Comparison of ENCODE assay signal across 1 cellular context in the genomic region with DNA sequence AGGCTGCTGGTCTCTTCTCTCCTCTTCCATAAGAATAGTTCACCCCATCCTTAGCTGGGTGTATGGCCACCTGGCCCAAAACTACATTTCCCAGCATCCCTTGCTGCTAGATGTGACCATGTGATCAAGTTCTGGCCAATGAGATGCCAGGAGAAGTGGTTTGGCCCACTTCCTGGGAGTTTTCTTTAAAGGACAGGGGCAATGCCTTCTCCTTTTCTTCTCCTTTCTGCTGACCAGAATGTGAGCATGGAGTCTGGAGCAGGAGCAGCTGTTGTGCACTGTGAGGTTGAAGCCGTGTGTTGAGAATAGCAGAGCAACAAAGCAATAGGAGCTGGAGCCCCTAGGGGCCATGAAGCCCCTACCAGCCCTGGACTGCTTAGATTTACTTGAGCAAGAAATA.
TF ChIP-seq lines count a peak whose summit lies in the region.

No MANE protein-coding gene starts in this region.

TF ChIP-seq in HepG2, 621 proteins besides CTCF, POLR2A, EP300 and RAD21 (continued from another document):
- TF ChIP-seq, protein P1, sequence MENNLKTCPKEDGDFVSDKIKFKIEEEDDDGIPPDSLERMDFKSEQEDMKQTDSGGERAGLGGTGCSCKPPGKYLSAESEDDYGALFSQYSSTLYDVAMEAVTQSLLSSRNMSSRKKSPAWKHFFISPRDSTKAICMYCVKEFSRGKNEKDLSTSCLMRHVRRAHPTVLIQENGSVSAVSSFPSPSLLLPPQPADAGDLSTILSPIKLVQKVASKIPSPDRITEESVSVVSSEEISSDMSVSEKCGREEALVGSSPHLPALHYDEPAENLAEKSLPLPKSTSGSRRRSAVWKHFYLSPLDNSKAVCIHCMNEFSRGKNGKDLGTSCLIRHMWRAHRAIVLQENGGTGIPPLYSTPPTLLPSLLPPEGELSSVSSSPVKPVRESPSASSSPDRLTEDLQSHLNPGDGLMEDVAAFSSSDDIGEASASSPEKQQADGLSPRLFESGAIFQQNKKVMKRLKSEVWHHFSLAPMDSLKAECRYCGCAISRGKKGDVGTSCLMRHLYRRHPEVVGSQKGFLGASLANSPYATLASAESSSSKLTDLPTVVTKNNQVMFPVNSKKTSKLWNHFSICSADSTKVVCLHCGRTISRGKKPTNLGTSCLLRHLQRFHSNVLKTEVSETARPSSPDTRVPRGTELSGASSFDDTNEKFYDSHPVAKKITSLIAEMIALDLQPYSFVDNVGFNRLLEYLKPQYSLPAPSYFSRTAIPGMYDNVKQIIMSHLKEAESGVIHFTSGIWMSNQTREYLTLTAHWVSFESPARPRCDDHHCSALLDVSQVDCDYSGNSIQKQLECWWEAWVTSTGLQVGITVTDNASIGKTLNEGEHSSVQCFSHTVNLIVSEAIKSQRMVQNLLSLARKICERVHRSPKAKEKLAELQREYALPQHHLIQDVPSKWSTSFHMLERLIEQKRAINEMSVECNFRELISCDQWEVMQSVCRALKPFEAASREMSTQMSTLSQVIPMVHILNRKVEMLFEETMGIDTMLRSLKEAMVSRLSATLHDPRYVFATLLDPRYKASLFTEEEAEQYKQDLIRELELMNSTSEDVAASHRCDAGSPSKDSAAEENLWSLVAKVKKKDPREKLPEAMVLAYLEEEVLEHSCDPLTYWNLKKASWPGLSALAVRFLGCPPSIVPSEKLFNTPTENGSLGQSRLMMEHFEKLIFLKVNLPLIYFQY (CRISPR knock-in tag; IDR thresholded peaks at IDR 0.05; ENCODE audit: borderline replicate concordance), result peak; percentile 31; the same call in 1 of the 2 replicates
- no peak for TF ChIP-seq HNF4A (CRISPR knock-in tag; IDR thresholded peaks at IDR 0.05)
- no peak for TF ChIP-seq ZNF333 (CRISPR knock-in tag; IDR thresholded peaks at IDR 0.05; ENCODE audit: borderline replicate concordance)
- no peak for TF ChIP-seq ZSCAN25 (CRISPR knock-in tag; IDR thresholded peaks at IDR 0.05)
- TF ChIP-seq FOXA3 (CRISPR knock-in tag; IDR thresholded peaks at IDR 0.05), result no peak
- peak; percentile 70; the same call in 1 of the 2 replicates for TF ChIP-seq ZFX (CRISPR knock-in tag; IDR thresholded peaks at IDR 0.05; ENCODE audit: low read depth)
- no peak for TF ChIP-seq ZFP36L2 (CRISPR knock-in tag; IDR thresholded peaks at IDR 0.05)
- TF ChIP-seq RBFOX2 (IDR thresholded peaks at IDR 0.05; ENCODE audit: low read depth, low read length), result no peak
- no peak for TF ChIP-seq MBNL3 (CRISPR knock-in tag; conservative IDR thresholded peaks at IDR 0.05)
- TF ChIP-seq ZNF724P (CRISPR knock-in tag; IDR thresholded peaks at IDR 0.05; ENCODE audit: borderline replicate concordance), result no peak
- no peak for TF ChIP-seq ZNF274 (CRISPR knock-in tag; IDR thresholded peaks at IDR 0.05)
- no peak for TF ChIP-seq TCF12 (IDR thresholded peaks at IDR 0.05)
- no peak for TF ChIP-seq TCF12 (CRISPR knock-in tag; IDR thresholded peaks at IDR 0.05)
- TF ChIP-seq FOSL2 (CRISPR knock-in tag; IDR thresholded peaks at IDR 0.05), result no peak
- TF ChIP-seq ZNF607 (CRISPR knock-in tag; IDR thresholded peaks at IDR 0.05; ENCODE audit: borderline replicate concordance), result no peak
- no peak for TF ChIP-seq NCOA2 (CRISPR knock-in tag; IDR thresholded peaks at IDR 0.05)
- TF ChIP-seq, protein P2, sequence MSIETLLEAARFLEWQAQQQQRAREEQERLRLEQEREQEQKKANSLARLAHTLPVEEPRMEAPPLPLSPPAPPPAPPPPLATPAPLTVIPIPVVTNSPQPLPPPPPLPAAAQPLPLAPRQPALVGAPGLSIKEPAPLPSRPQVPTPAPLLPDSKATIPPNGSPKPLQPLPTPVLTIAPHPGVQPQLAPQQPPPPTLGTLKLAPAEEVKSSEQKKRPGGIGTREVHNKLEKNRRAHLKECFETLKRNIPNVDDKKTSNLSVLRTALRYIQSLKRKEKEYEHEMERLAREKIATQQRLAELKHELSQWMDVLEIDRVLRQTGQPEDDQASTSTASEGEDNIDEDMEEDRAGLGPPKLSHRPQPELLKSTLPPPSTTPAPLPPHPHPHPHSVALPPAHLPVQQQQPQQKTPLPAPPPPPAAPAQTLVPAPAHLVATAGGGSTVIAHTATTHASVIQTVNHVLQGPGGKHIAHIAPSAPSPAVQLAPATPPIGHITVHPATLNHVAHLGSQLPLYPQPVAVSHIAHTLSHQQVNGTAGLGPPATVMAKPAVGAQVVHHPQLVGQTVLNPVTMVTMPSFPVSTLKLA (IDR thresholded peaks at IDR 0.05), result no peak
- TF ChIP-seq ZNF781 (CRISPR knock-in tag; IDR thresholded peaks at IDR 0.05; ENCODE audit: borderline replicate concordance, not compliant biosample characterization), result no peak
- TF ChIP-seq, protein P3, sequence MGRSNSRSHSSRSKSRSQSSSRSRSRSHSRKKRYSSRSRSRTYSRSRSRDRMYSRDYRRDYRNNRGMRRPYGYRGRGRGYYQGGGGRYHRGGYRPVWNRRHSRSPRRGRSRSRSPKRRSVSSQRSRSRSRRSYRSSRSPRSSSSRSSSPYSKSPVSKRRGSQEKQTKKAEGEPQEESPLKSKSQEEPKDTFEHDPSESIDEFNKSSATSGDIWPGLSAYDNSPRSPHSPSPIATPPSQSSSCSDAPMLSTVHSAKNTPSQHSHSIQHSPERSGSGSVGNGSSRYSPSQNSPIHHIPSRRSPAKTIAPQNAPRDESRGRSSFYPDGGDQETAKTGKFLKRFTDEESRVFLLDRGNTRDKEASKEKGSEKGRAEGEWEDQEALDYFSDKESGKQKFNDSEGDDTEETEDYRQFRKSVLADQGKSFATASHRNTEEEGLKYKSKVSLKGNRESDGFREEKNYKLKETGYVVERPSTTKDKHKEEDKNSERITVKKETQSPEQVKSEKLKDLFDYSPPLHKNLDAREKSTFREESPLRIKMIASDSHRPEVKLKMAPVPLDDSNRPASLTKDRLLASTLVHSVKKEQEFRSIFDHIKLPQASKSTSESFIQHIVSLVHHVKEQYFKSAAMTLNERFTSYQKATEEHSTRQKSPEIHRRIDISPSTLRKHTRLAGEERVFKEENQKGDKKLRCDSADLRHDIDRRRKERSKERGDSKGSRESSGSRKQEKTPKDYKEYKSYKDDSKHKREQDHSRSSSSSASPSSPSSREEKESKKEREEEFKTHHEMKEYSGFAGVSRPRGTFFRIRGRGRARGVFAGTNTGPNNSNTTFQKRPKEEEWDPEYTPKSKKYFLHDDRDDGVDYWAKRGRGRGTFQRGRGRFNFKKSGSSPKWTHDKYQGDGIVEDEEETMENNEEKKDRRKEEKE (IDR thresholded peaks at IDR 0.05), result no peak
- TF ChIP-seq GABPB1 (CRISPR knock-in tag; IDR thresholded peaks at IDR 0.05), result peak; percentile 54; the same call in 1 of the 2 replicates
- TF ChIP-seq, protein P4, sequence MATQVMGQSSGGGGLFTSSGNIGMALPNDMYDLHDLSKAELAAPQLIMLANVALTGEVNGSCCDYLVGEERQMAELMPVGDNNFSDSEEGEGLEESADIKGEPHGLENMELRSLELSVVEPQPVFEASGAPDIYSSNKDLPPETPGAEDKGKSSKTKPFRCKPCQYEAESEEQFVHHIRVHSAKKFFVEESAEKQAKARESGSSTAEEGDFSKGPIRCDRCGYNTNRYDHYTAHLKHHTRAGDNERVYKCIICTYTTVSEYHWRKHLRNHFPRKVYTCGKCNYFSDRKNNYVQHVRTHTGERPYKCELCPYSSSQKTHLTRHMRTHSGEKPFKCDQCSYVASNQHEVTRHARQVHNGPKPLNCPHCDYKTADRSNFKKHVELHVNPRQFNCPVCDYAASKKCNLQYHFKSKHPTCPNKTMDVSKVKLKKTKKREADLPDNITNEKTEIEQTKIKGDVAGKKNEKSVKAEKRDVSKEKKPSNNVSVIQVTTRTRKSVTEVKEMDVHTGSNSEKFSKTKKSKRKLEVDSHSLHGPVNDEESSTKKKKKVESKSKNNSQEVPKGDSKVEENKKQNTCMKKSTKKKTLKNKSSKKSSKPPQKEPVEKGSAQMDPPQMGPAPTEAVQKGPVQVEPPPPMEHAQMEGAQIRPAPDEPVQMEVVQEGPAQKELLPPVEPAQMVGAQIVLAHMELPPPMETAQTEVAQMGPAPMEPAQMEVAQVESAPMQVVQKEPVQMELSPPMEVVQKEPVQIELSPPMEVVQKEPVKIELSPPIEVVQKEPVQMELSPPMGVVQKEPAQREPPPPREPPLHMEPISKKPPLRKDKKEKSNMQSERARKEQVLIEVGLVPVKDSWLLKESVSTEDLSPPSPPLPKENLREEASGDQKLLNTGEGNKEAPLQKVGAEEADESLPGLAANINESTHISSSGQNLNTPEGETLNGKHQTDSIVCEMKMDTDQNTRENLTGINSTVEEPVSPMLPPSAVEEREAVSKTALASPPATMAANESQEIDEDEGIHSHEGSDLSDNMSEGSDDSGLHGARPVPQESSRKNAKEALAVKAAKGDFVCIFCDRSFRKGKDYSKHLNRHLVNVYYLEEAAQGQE (IDR thresholded peaks at IDR 0.05; ENCODE audit: borderline replicate concordance in 1 of 2, low read depth in 1 of 2, low read length in 2 of 2), result no peak
- TF ChIP-seq, protein P5, sequence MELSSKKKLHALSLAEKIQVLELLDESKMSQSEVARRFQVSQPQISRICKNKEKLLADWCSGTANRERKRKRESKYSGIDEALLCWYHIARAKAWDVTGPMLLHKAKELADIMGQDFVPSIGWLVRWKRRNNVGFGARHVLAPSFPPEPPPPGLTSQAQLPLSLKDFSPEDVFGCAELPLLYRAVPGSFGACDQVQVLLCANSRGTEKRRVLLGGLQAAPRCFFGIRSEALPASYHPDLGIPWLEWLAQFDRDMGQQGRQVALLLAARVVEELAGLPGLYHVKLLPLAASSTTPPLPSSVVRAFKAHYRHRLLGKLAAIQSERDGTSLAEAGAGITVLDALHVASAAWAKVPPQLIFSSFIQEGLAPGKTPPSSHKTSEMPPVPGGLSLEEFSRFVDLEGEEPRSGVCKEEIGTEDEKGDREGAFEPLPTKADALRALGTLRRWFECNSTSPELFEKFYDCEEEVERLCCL (CRISPR knock-in tag; IDR thresholded peaks at IDR 0.05; ENCODE audit: borderline replicate concordance), result no peak
- peak; percentile 59 for TF ChIP-seq SUZ12 (IDR thresholded peaks at IDR 0.05; ENCODE audit: low read depth, low read length)
- no peak for TF ChIP-seq ZNF7 (CRISPR knock-in tag; IDR thresholded peaks at IDR 0.05)
- TF ChIP-seq ZNF383 (CRISPR knock-in tag; IDR thresholded peaks at IDR 0.05; ENCODE audit: borderline replicate concordance), result no peak
- no peak for TF ChIP-seq KLF13 (CRISPR knock-in tag; IDR thresholded peaks at IDR 0.05)
- TF ChIP-seq HNRNPLL (IDR thresholded peaks at IDR 0.05; ENCODE audit: low read depth, low read length, poor library complexity, severe bottlenecking), result no peak
- peak; percentile 86 for TF ChIP-seq HCFC1 (IDR thresholded peaks at IDR 0.05; ENCODE audit: low read depth, low read length)
- TF ChIP-seq NFYB (CRISPR knock-in tag; IDR thresholded peaks at IDR 0.05), result peak; percentile 87
- no peak for TF ChIP-seq CREB1 (IDR thresholded peaks at IDR 0.05)
- TF ChIP-seq CREB1 (CRISPR knock-in tag; IDR thresholded peaks at IDR 0.05), result no peak
- no peak for TF ChIP-seq ADNP (CRISPR knock-in tag; IDR thresholded peaks at IDR 0.05)
- TF ChIP-seq, protein P6, sequence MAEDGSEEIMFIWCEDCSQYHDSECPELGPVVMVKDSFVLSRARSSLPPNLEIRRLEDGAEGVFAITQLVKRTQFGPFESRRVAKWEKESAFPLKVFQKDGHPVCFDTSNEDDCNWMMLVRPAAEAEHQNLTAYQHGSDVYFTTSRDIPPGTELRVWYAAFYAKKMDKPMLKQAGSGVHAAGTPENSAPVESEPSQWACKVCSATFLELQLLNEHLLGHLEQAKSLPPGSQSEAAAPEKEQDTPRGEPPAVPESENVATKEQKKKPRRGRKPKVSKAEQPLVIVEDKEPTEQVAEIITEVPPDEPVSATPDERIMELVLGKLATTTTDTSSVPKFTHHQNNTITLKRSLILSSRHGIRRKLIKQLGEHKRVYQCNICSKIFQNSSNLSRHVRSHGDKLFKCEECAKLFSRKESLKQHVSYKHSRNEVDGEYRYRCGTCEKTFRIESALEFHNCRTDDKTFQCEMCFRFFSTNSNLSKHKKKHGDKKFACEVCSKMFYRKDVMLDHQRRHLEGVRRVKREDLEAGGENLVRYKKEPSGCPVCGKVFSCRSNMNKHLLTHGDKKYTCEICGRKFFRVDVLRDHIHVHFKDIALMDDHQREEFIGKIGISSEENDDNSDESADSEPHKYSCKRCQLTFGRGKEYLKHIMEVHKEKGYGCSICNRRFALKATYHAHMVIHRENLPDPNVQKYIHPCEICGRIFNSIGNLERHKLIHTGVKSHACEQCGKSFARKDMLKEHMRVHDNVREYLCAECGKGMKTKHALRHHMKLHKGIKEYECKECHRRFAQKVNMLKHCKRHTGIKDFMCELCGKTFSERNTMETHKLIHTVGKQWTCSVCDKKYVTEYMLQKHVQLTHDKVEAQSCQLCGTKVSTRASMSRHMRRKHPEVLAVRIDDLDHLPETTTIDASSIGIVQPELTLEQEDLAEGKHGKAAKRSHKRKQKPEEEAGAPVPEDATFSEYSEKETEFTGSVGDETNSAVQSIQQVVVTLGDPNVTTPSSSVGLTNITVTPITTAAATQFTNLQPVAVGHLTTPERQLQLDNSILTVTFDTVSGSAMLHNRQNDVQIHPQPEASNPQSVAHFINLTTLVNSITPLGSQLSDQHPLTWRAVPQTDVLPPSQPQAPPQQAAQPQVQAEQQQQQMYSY (CRISPR knock-in tag; IDR thresholded peaks at IDR 0.05), result no peak
- TF ChIP-seq ZNF564 (CRISPR knock-in tag; IDR thresholded peaks at IDR 0.05), result no peak
